Comparison of ENCODE assay signal across 1 cellular context in the genomic region with DNA sequence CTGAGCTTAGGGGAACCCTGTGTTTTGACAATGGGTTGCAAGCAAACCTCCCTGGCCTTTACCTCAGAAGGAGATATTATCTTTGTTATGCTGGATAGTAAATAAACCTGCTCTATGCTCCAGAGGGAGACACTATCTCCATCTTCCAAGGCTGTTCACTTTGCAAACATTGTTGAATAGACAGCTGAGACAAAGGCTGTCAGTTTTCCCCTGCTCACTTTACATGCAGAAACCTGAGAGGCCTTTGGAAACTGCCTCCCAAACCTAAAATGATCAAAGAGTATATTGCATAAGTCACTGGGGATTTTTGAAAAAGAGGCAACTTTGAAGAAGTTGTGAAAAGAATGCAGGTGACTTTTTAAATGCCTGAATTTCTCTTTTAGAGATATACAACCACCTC.
TF ChIP-seq lines count a peak whose summit lies in the region.

No MANE protein-coding gene starts in this region.

TF ChIP-seq in HepG2, 621 proteins besides CTCF, POLR2A, EP300 and RAD21 (continued from another document and continues in another):
- TF ChIP-seq, protein P1, sequence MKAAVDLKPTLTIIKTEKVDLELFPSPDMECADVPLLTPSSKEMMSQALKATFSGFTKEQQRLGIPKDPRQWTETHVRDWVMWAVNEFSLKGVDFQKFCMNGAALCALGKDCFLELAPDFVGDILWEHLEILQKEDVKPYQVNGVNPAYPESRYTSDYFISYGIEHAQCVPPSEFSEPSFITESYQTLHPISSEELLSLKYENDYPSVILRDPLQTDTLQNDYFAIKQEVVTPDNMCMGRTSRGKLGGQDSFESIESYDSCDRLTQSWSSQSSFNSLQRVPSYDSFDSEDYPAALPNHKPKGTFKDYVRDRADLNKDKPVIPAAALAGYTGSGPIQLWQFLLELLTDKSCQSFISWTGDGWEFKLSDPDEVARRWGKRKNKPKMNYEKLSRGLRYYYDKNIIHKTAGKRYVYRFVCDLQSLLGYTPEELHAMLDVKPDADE (CRISPR knock-in tag; IDR thresholded peaks at IDR 0.05), result no peak
- TF ChIP-seq, protein P2, sequence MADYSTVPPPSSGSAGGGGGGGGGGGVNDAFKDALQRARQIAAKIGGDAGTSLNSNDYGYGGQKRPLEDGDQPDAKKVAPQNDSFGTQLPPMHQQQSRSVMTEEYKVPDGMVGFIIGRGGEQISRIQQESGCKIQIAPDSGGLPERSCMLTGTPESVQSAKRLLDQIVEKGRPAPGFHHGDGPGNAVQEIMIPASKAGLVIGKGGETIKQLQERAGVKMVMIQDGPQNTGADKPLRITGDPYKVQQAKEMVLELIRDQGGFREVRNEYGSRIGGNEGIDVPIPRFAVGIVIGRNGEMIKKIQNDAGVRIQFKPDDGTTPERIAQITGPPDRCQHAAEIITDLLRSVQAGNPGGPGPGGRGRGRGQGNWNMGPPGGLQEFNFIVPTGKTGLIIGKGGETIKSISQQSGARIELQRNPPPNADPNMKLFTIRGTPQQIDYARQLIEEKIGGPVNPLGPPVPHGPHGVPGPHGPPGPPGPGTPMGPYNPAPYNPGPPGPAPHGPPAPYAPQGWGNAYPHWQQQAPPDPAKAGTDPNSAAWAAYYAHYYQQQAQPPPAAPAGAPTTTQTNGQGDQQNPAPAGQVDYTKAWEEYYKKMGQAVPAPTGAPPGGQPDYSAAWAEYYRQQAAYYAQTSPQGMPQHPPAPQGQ (CRISPR knock-in tag; IDR thresholded peaks at IDR 0.05; ENCODE audit: borderline replicate concordance), result no peak
- peak; percentile 71 for TF ChIP-seq HNF4A (CRISPR knock-in tag; IDR thresholded peaks at IDR 0.05)
- TF ChIP-seq, protein P3, sequence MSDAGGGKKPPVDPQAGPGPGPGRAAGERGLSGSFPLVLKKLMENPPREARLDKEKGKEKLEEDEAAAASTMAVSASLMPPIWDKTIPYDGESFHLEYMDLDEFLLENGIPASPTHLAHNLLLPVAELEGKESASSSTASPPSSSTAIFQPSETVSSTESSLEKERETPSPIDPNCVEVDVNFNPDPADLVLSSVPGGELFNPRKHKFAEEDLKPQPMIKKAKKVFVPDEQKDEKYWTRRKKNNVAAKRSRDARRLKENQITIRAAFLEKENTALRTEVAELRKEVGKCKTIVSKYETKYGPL (CRISPR knock-in tag; IDR thresholded peaks at IDR 0.05), result no peak
- peak; percentile 30 for TF ChIP-seq STAG1 (CRISPR knock-in tag; IDR thresholded peaks at IDR 0.05)
- no peak for TF ChIP-seq ZNF501 (CRISPR knock-in tag; IDR thresholded peaks at IDR 0.05)
- TF ChIP-seq REPIN1 (CRISPR knock-in tag; IDR thresholded peaks at IDR 0.05; ENCODE audit: borderline replicate concordance, low read depth), result peak; percentile 62; the same call in 1 of the 2 replicates
- TF ChIP-seq IRF2 (CRISPR knock-in tag; IDR thresholded peaks at IDR 0.05), result no peak
- TF ChIP-seq, protein P4, sequence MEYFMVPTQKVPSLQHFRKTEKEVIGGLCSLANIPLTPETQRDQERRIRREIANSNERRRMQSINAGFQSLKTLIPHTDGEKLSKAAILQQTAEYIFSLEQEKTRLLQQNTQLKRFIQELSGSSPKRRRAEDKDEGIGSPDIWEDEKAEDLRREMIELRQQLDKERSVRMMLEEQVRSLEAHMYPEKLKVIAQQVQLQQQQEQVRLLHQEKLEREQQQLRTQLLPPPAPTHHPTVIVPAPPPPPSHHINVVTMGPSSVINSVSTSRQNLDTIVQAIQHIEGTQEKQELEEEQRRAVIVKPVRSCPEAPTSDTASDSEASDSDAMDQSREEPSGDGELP (IDR thresholded peaks at IDR 0.05; ENCODE audit: borderline replicate concordance, low read depth), result peak; percentile 67
- TF ChIP-seq, protein P5, sequence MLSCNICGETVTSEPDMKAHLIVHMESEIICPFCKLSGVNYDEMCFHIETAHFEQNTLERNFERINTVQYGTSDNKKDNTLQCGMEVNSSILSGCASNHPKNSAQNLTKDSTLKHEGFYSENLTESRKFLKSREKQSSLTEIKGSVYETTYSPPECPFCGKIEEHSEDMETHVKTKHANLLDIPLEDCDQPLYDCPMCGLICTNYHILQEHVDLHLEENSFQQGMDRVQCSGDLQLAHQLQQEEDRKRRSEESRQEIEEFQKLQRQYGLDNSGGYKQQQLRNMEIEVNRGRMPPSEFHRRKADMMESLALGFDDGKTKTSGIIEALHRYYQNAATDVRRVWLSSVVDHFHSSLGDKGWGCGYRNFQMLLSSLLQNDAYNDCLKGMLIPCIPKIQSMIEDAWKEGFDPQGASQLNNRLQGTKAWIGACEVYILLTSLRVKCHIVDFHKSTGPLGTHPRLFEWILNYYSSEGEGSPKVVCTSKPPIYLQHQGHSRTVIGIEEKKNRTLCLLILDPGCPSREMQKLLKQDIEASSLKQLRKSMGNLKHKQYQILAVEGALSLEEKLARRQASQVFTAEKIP (CRISPR knock-in tag; IDR thresholded peaks at IDR 0.05; ENCODE audit: borderline replicate concordance), result no peak
- peak; percentile 95 for TF ChIP-seq SIX4 (CRISPR knock-in tag; IDR thresholded peaks at IDR 0.05)
- TF ChIP-seq, protein P6, sequence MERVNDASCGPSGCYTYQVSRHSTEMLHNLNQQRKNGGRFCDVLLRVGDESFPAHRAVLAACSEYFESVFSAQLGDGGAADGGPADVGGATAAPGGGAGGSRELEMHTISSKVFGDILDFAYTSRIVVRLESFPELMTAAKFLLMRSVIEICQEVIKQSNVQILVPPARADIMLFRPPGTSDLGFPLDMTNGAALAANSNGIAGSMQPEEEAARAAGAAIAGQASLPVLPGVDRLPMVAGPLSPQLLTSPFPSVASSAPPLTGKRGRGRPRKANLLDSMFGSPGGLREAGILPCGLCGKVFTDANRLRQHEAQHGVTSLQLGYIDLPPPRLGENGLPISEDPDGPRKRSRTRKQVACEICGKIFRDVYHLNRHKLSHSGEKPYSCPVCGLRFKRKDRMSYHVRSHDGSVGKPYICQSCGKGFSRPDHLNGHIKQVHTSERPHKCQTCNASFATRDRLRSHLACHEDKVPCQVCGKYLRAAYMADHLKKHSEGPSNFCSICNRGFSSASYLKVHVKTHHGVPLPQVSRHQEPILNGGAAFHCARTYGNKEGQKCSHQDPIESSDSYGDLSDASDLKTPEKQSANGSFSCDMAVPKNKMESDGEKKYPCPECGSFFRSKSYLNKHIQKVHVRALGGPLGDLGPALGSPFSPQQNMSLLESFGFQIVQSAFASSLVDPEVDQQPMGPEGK (CRISPR knock-in tag; IDR thresholded peaks at IDR 0.05), result no peak
- TF ChIP-seq SMARCE1 (IDR thresholded peaks at IDR 0.05; ENCODE audit: borderline replicate concordance), result no peak
- no peak for TF ChIP-seq ZFP82 (CRISPR knock-in tag; IDR thresholded peaks at IDR 0.05; ENCODE audit: borderline replicate concordance)
- no peak for TF ChIP-seq RAD51 (IDR thresholded peaks at IDR 0.05; ENCODE audit: borderline replicate concordance)
- TF ChIP-seq FOXA1 (IDR thresholded peaks at IDR 0.05), result no peak
- peak; percentile 66 for TF ChIP-seq FOXA1 (CRISPR knock-in tag; IDR thresholded peaks at IDR 0.05)
- TF ChIP-seq, protein P7, sequence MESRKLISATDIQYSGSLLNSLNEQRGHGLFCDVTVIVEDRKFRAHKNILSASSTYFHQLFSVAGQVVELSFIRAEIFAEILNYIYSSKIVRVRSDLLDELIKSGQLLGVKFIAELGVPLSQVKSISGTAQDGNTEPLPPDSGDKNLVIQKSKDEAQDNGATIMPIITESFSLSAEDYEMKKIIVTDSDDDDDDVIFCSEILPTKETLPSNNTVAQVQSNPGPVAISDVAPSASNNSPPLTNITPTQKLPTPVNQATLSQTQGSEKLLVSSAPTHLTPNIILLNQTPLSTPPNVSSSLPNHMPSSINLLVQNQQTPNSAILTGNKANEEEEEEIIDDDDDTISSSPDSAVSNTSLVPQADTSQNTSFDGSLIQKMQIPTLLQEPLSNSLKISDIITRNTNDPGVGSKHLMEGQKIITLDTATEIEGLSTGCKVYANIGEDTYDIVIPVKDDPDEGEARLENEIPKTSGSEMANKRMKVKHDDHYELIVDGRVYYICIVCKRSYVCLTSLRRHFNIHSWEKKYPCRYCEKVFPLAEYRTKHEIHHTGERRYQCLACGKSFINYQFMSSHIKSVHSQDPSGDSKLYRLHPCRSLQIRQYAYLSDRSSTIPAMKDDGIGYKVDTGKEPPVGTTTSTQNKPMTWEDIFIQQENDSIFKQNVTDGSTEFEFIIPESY (CRISPR knock-in tag; IDR thresholded peaks at IDR 0.05), result no peak
- TF ChIP-seq KLF9 (CRISPR knock-in tag; IDR thresholded peaks at IDR 0.05; ENCODE audit: low read depth), result no peak
- no peak for TF ChIP-seq MBNL3 (CRISPR knock-in tag; conservative IDR thresholded peaks at IDR 0.05)
- TF ChIP-seq ZNF20 (CRISPR knock-in tag; IDR thresholded peaks at IDR 0.05), result no peak
- TF ChIP-seq ZFX (CRISPR knock-in tag; IDR thresholded peaks at IDR 0.05; ENCODE audit: low read depth), result 0 out of 2 replicates have a peak, but pooled peaks have one; percentile 19
- peak; percentile 46; the same call in 1 of the 2 replicates for TF ChIP-seq CREM (IDR thresholded peaks at IDR 0.05)
- no peak for TF ChIP-seq CREM (CRISPR knock-in tag; IDR thresholded peaks at IDR 0.05)
- TF ChIP-seq, protein P8, sequence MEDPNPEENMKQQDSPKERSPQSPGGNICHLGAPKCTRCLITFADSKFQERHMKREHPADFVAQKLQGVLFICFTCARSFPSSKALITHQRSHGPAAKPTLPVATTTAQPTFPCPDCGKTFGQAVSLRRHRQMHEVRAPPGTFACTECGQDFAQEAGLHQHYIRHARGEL (CRISPR knock-in tag; IDR thresholded peaks at IDR 0.05), result no peak
- TF ChIP-seq CHD2 (IDR thresholded peaks at IDR 0.05; ENCODE audit: low read depth, low read length), result no peak
- TF ChIP-seq KLF11 (CRISPR knock-in tag; IDR thresholded peaks at IDR 0.05), result no peak
- TF ChIP-seq, protein P9, sequence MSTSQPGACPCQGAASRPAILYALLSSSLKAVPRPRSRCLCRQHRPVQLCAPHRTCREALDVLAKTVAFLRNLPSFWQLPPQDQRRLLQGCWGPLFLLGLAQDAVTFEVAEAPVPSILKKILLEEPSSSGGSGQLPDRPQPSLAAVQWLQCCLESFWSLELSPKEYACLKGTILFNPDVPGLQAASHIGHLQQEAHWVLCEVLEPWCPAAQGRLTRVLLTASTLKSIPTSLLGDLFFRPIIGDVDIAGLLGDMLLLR (CRISPR knock-in tag; IDR thresholded peaks at IDR 0.05), result no peak
- no peak for TF ChIP-seq ZNF225 (CRISPR knock-in tag; IDR thresholded peaks at IDR 0.05)
- TF ChIP-seq ZSCAN31 (CRISPR knock-in tag; IDR thresholded peaks at IDR 0.05; ENCODE audit: low read depth), result no peak
- peak; percentile 63 for TF ChIP-seq HDAC1 (CRISPR knock-in tag; IDR thresholded peaks at IDR 0.05)
- peak; percentile 63; the same call in 1 of the 2 replicates for TF ChIP-seq TARDBP (CRISPR knock-in tag; IDR thresholded peaks at IDR 0.05)
- TF ChIP-seq, protein P10, sequence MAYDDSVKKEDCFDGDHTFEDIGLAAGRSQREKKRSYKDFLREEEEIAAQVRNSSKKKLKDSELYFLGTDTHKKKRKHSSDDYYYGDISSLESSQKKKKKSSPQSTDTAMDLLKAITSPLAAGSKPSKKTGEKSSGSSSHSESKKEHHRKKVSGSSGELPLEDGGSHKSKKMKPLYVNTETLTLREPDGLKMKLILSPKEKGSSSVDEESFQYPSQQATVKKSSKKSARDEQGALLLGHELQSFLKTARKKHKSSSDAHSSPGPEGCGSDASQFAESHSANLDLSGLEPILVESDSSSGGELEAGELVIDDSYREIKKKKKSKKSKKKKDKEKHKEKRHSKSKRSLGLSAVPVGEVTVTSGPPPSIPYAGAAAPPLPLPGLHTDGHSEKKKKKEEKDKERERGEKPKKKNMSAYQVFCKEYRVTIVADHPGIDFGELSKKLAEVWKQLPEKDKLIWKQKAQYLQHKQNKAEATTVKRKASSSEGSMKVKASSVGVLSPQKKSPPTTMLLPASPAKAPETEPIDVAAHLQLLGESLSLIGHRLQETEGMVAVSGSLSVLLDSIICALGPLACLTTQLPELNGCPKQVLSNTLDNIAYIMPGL (CRISPR knock-in tag; IDR thresholded peaks at IDR 0.05; ENCODE audit: borderline replicate concordance in 1 of 2, low read depth in 1 of 2), result no peak
- TF ChIP-seq KMT2B (CRISPR knock-in tag; IDR thresholded peaks at IDR 0.05), result no peak
- TF ChIP-seq ZNF121 (CRISPR knock-in tag; IDR thresholded peaks at IDR 0.05), result no peak
- TF ChIP-seq MED13 (CRISPR knock-in tag; IDR thresholded peaks at IDR 0.05), result no peak
- TF ChIP-seq EED (CRISPR knock-in tag; IDR thresholded peaks at IDR 0.05), result no peak
- no peak for TF ChIP-seq BRCA1 (CRISPR knock-in tag; IDR thresholded peaks at IDR 0.05)
- TF ChIP-seq, protein P11, sequence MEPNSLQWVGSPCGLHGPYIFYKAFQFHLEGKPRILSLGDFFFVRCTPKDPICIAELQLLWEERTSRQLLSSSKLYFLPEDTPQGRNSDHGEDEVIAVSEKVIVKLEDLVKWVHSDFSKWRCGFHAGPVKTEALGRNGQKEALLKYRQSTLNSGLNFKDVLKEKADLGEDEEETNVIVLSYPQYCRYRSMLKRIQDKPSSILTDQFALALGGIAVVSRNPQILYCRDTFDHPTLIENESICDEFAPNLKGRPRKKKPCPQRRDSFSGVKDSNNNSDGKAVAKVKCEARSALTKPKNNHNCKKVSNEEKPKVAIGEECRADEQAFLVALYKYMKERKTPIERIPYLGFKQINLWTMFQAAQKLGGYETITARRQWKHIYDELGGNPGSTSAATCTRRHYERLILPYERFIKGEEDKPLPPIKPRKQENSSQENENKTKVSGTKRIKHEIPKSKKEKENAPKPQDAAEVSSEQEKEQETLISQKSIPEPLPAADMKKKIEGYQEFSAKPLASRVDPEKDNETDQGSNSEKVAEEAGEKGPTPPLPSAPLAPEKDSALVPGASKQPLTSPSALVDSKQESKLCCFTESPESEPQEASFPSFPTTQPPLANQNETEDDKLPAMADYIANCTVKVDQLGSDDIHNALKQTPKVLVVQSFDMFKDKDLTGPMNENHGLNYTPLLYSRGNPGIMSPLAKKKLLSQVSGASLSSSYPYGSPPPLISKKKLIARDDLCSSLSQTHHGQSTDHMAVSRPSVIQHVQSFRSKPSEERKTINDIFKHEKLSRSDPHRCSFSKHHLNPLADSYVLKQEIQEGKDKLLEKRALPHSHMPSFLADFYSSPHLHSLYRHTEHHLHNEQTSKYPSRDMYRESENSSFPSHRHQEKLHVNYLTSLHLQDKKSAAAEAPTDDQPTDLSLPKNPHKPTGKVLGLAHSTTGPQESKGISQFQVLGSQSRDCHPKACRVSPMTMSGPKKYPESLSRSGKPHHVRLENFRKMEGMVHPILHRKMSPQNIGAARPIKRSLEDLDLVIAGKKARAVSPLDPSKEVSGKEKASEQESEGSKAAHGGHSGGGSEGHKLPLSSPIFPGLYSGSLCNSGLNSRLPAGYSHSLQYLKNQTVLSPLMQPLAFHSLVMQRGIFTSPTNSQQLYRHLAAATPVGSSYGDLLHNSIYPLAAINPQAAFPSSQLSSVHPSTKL (CRISPR knock-in tag; IDR thresholded peaks at IDR 0.05), result peak; percentile 79; the same call in 1 of the 2 replicates
- TF ChIP-seq, protein P12, sequence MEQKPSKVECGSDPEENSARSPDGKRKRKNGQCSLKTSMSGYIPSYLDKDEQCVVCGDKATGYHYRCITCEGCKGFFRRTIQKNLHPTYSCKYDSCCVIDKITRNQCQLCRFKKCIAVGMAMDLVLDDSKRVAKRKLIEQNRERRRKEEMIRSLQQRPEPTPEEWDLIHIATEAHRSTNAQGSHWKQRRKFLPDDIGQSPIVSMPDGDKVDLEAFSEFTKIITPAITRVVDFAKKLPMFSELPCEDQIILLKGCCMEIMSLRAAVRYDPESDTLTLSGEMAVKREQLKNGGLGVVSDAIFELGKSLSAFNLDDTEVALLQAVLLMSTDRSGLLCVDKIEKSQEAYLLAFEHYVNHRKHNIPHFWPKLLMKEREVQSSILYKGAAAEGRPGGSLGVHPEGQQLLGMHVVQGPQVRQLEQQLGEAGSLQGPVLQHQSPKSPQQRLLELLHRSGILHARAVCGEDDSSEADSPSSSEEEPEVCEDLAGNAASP (CRISPR knock-in tag; IDR thresholded peaks at IDR 0.05; ENCODE audit: borderline replicate concordance), result peak; percentile 25; the same call in 1 of the 2 replicates
- TF ChIP-seq SP4 (CRISPR knock-in tag; IDR thresholded peaks at IDR 0.05), result no peak
- TF ChIP-seq ZNF160 (CRISPR knock-in tag; IDR thresholded peaks at IDR 0.05), result no peak
- peak; percentile 59; the same call in 1 of the 2 replicates for TF ChIP-seq CEBPB (IDR thresholded peaks at IDR 0.05; ENCODE audit: borderline replicate concordance, low read depth, low read length)
